ENCODE assay signal across 23 cellular contexts in the genomic region with DNA sequence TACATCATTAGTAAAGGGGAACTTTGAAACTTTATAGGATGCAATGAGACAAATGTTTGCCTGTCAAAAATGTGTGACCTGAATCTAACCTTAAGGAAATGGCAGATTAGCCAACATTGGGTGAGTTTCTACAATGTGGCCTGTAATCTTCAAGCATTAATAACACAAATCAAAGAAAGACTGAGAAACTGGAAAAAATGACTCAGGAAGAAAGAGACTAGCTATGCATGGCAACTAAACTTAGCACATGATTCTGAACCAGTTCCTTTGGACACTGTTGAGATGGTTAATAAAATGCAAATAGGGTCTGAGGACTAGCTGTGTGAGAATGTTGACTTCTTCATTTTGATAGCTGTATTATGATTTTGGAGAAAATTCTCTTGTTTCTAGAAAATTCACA.
"Had no signal": no experiment of that assay in that cellular context is flagged by ENCODE, and none has a peak within 500 bp of the region (broad histone marks: within the 10 kb centered on the region; RNA-seq: fewer than 3 reads in every experiment).

No MANE protein-coding gene starts in this region.

- H3K27ac ChIP-seq: breast epithelium, colonic mucosa, dorsolateral prefrontal cortex, esophagus squamous epithelium, testis, uterus had no signal

- H3K4me3 Mint-ChIP-seq: activated CD8-positive, alpha-beta T cell treated with anti-CD3 and anti-CD28 coated beads, Interleukin-2, amount 10 ng/mL, durations not matched to agents 7 days and 5 days; effector memory CD8-positive, alpha-beta T cell; naive thymus-derived CD4-positive, alpha-beta T cell; stimulated activated naive B cell treated with anti-CD40 and anti-IgM and Interleukin-4, amounts not matched to agents 10 μg/mL and 1 μg/mL and 100 μg/mL, for 72 hours had no signal

- H3K4me1 ChIP-seq: breast epithelium, colonic mucosa, esophagus squamous epithelium, testis, uterus had no signal

- DNase-seq: activated CD4-positive, alpha-beta T cell treated with anti-CD3 and anti-CD28 coated beads for 1 hour; activated CD4-positive, alpha-beta T cell treated with anti-CD3 and anti-CD28 coated beads, Interleukin-2, amount 50 U/mL, for 1 hour; activated CD8-positive, alpha-beta T cell treated with anti-CD3 and anti-CD28 coated beads, Interleukin-2, amount 10 ng/mL, durations not matched to agents 7 days and 5 days; activated naive CD4-positive, alpha-beta T cell; activated T-cell treated with anti-CD3 and anti-CD28 coated beads, Interleukin-2, amount 50 U/mL, for 1 hour; aorta; colonic mucosa; dorsolateral prefrontal cortex; effector memory CD8-positive, alpha-beta T cell; esophagus squamous epithelium; foreskin fibroblast; naive thymus-derived CD4-positive, alpha-beta T cell; stimulated activated CD4-positive, alpha-beta T cell treated with anti-CD3 and anti-CD28 coated beads, Interleukin-2, amount 100 ng/mL, for 48 hours; stimulated activated CD8-positive, alpha-beta memory T cell treated with anti-CD3 and anti-CD28 coated beads, Interleukin-4, amount 100 ng/mL, for 48 hours; stimulated activated naive B cell treated with anti-CD40 and anti-IgM and Interleukin-4, amounts not matched to agents 10 μg/mL and 1 μg/mL and 100 μg/mL, for 72 hours; T-helper 9 cell; testis; trophoblast cell; uterus had no signal

- H3K27me3 ChIP-seq: breast epithelium, colonic mucosa, dorsolateral prefrontal cortex, esophagus squamous epithelium, testis, uterus had no signal

- H3K9me3 Mint-ChIP-seq: effector memory CD8-positive, alpha-beta T cell had no signal

- H3K9me3 ChIP-seq: breast epithelium, colonic mucosa, testis, uterus had no signal

- H3K27ac Mint-ChIP-seq: activated CD8-positive, alpha-beta T cell treated with anti-CD3 and anti-CD28 coated beads, Interleukin-2, amount 10 ng/mL, durations not matched to agents 7 days and 5 days; effector memory CD8-positive, alpha-beta T cell; naive thymus-derived CD4-positive, alpha-beta T cell; progenitor cell of endocrine pancreas; stimulated activated naive B cell treated with anti-CD40 and anti-IgM and Interleukin-4, amounts not matched to agents 10 μg/mL and 1 μg/mL and 100 μg/mL, for 72 hours had no signal

- H3K4me3 ChIP-seq: breast epithelium, colonic mucosa, dorsolateral prefrontal cortex, esophagus squamous epithelium, lung, testis, uterus had no signal

- H3K36me3 ChIP-seq: breast epithelium, colonic mucosa, esophagus squamous epithelium, uterus had no signal

- ATAC-seq: activated CD8-positive, alpha-beta T cell treated with anti-CD3 and anti-CD28 coated beads, Interleukin-2, amount 10 ng/mL, durations not matched to agents 7 days and 5 days; effector memory CD8-positive, alpha-beta T cell; left lobe of liver; naive thymus-derived CD4-positive, alpha-beta T cell; stimulated activated naive B cell treated with anti-CD40 and anti-IgM and Interleukin-4, amounts not matched to agents 10 μg/mL and 1 μg/mL and 100 μg/mL, for 72 hours had no signal

- H3K27me3 Mint-ChIP-seq: effector memory CD8-positive, alpha-beta T cell; naive thymus-derived CD4-positive, alpha-beta T cell; progenitor cell of endocrine pancreas had no signal
